In genomic region chrX:150062292-150063137, GRCh38 we compare ENCODE assay signal across 14 cellular contexts.
A peak's percentile ranks its signal among the peaks of the same experiment; 100 is the strongest.
DNase-seq lines count a peak whose midpoint lies in the region; ATAC-seq, FAIRE-seq and TF ChIP-seq lines count a peak whose summit lies in the region.
"Had no signal": no experiment of that assay in that cellular context is flagged by ENCODE, and none has a peak within 500 bp of the region (broad histone marks: within the 10 kb centered on the region; RNA-seq: fewer than 3 reads in every experiment).

No MANE protein-coding gene starts in this region.

- H3K4me3 ChIP-seq in fibroblast of villous mesenchyme (ENCODE audit: low read depth, low read length) (no peak overlapping the region), upper lobe of right lung (no peak overlapping the region), vagina (no peak overlapping the region)

- no peaks in the 10 kb centered on the region for H3K36me3 ChIP-seq in upper lobe of right lung
- no peaks in the 10 kb centered on the region for H3K36me3 ChIP-seq in vagina

- DNase-seq in Right ventricle myocardium inferior (ENCODE audit: missing footprints) = peak; percentile 67
- DNase-seq in cardiac septum (ENCODE audit: low spot score) = no peak
- DNase-seq in RCC 7860 (ENCODE audit: low spot score) = peak; percentile 73
- peak; percentile 71 for DNase-seq in fibroblast of villous mesenchyme (ENCODE audit: low read depth)
- no peak for DNase-seq in upper lobe of right lung
- DNase-seq in frontal cortex (ENCODE audit: low spot score in 2 of 2) = no peak
- no peak for DNase-seq in NCI-H82 (lab: John Stamatoyannopoulos, UW)
- no peak for DNase-seq in vagina (ENCODE audit: extremely low spot score in 2 of 2)
- DNase-seq: activated CD4-positive, alpha-beta T cell treated with anti-CD3 and anti-CD28 coated beads for 4 hours; central memory CD4-positive, alpha-beta T cell; immature natural killer cell; NCI-H226; stimulated activated naive CD4-positive, alpha-beta T cell treated with Interleukin-2 at 50 U/mL for 16 hours had no signal

- no peak for TF ChIP-seq POLR2A in vagina (IDR thresholded peaks at IDR 0.05)

- peak; percentile 87 for ATAC-seq in Right ventricle myocardium inferior
- ATAC-seq in upper lobe of right lung = peak; percentile 61

- TF ChIP-seq CTCF in fibroblast of villous mesenchyme (IDR thresholded peaks at IDR 0.05; ENCODE audit: insufficient read depth, low read depth, low read length) (no peak), upper lobe of right lung (IDR thresholded peaks at IDR 0.05) (no peak), vagina (IDR thresholded peaks at IDR 0.05) (no peak)

- no peaks in the 10 kb centered on the region for H3K9me3 ChIP-seq in upper lobe of right lung
- no peaks in the 10 kb centered on the region for H3K9me3 ChIP-seq in vagina

- intact Hi-C loops in Right ventricle myocardium inferior (cut with DNase I) (no loop called here), cardiac septum (cut with DNase I) (no loop called here), upper lobe of right lung (cut with DNase I) (no loop called here), vagina (cut with DNase I) (no loop called here)

- FAIRE-seq in RCC 7860 (lab: Jason Lieb, UNC) (peak; percentile 85), frontal cortex (lab: Jason Lieb, UNC) (no peak)

- no peak overlapping the region for H3K27ac ChIP-seq in upper lobe of right lung
- no peak overlapping the region for H3K27ac ChIP-seq in vagina
- H3K27ac ChIP-seq: C4-2B had no signal

- H3K27me3 ChIP-seq in upper lobe of right lung = no peaks in the 10 kb centered on the region
- H3K27me3 ChIP-seq in vagina = no peaks in the 10 kb centered on the region

- H3K4me1 ChIP-seq in upper lobe of right lung (no peaks in the 10 kb centered on the region), vagina (peaks cover 6% of the 10 kb centered on the region)

Comparison
In these comparisons a context has a peak if more than half of its experiments do, and no peak if none do; other contexts are left out.
1. DNase-seq: peak in Right ventricle myocardium inferior (single experiment), RCC 7860 (single experiment) and fibroblast of villous mesenchyme (single experiment); none in cardiac septum (single experiment), upper lobe of right lung (single experiment), frontal cortex (0 of 2), NCI-H82 (single experiment) and vagina (0 of 2).